ENCODE assay signal across 15 cellular contexts in genomic region chr4:40923326-40924095, GRCh38.
DNase-seq lines count a peak whose midpoint lies in the region; ATAC-seq, FAIRE-seq and TF ChIP-seq lines count a peak whose summit lies in the region.
"Had no signal": no experiment of that assay in that cellular context is flagged by ENCODE, and none has a peak within 500 bp of the region (broad histone marks: within the 10 kb centered on the region; RNA-seq: fewer than 3 reads in every experiment).

No MANE protein-coding gene starts in this region.

- no peak overlapping the region for H2BK15ac ChIP-seq in neuronal stem cell (ENCODE audit: low read length)

- no peak overlapping the region for H4K91ac ChIP-seq in neuronal stem cell (ENCODE audit: low read depth, low read length, poor library complexity)

- H3K4me1 ChIP-seq in psoas muscle, result peaks cover 14% of the 10 kb centered on the region
- no peaks in the 10 kb centered on the region for H3K4me1 ChIP-seq in neuronal stem cell (ENCODE audit: control insufficient read depth in 2 of 2, insufficient read depth in 1 of 2, low read depth in 1 of 2, low read length in 2 of 2)

- peak in 3 of 4 donors; percentile 8 to 56 (median 53) for ATAC-seq in psoas muscle
- no peak for ATAC-seq in esophagus mucosa

- no peaks in the 10 kb centered on the region for H3K36me3 ChIP-seq in psoas muscle (ENCODE audit: insufficient read depth in 1 of 2, low read depth in 1 of 2)
- no peaks in the 10 kb centered on the region for H3K36me3 ChIP-seq in neuronal stem cell (replicated peaks in 1 of 2; ENCODE audit: control insufficient read depth in 2 of 2, insufficient read depth in 2 of 2, low read length in 2 of 2)

- 23 to 42% (median 38%) methylated on average over 19 of the region's 19 CpGs for WGBS in psoas muscle, 3 donors
- WGBS in neuronal stem cell (ENCODE audit: extremely low coverage in 2 of 2, insufficient read length in 2 of 2, insufficient replicate concordance in 1 of 2), 2 donors, result no CpG with 5 or more reads among the region's 19 CpGs

- H3K18ac ChIP-seq in neuronal stem cell (ENCODE audit: low read length), result no peak overlapping the region

- no peak overlapping the region for H3K23ac ChIP-seq in neuronal stem cell (ENCODE audit: low read depth, low read length, poor library complexity)

- no peak overlapping the region for H2BK5ac ChIP-seq in neuronal stem cell (ENCODE audit: low read length)

- no peak overlapping the region for H2BK120ac ChIP-seq in neuronal stem cell (ENCODE audit: low read depth, low read length)

- no peaks in the 10 kb centered on the region for H3K9me3 ChIP-seq in psoas muscle
- H3K9me3 ChIP-seq in neuronal stem cell (replicated peaks in 1 of 2; ENCODE audit: control insufficient read depth in 2 of 2, insufficient read depth in 1 of 2, low read depth in 1 of 2, low read length in 2 of 2), result no peaks in the 10 kb centered on the region

- no peak overlapping the region for H2AFZ ChIP-seq in neuronal stem cell (ENCODE audit: low read length)
- H2AFZ ChIP-seq: hepatocyte had no signal

- H4K8ac ChIP-seq in neuronal stem cell (ENCODE audit: low read depth, low read length), result no peak overlapping the region

- no peak overlapping the region for H3K4ac ChIP-seq in neuronal stem cell (ENCODE audit: low read length)

- H3K79me1 ChIP-seq in neuronal stem cell (ENCODE audit: low read depth, low read length), result no peaks in the 10 kb centered on the region

- H3K27me3 ChIP-seq in psoas muscle (ENCODE audit: insufficient read depth in 3 of 3, low read length in 2 of 3) (no peaks in the 10 kb centered on the region), neuronal stem cell (ENCODE audit: control insufficient read depth in 3 of 3, insufficient read depth in 3 of 3, low read depth in 1 of 3, low read length in 3 of 3) (no peaks in the 10 kb centered on the region)
- H3K27me3 ChIP-seq: hepatocyte had no signal

- intact Hi-C loops in psoas muscle (cut with DNase I), result no loop called here

- TF ChIP-seq CTCF in epithelial cell of esophagus (IDR thresholded peaks at IDR 0.05; ENCODE audit: insufficient read depth, low read depth, low read length, missing control alignments), result peak; percentile 23
- TF ChIP-seq CTCF in psoas muscle (IDR thresholded peaks at IDR 0.05), result no peak

- H3K9ac ChIP-seq in neuronal stem cell (ENCODE audit: low read depth, low read length, poor library complexity), result no peak overlapping the region

- no peak overlapping the region for H3K4me2 ChIP-seq in neuronal stem cell (ENCODE audit: insufficient read depth, low read length, poor library complexity, severe bottlenecking)
- H3K4me2 ChIP-seq: hepatocyte had no signal

- FAIRE-seq in GM19239 (lab: Jason Lieb, UNC), result no peak
- FAIRE-seq: H1 had no signal

- H3K4me3 ChIP-seq in epithelial cell of esophagus (ENCODE audit: low read length) (no peak overlapping the region), psoas muscle (no peak overlapping the region), neuronal stem cell (ENCODE audit: low read length in 2 of 2) (no peak overlapping the region)
- H3K4me3 ChIP-seq: hepatocyte had no signal

- no peak overlapping the region for H2BK12ac ChIP-seq in neuronal stem cell (ENCODE audit: low read length)

- H2AK5ac ChIP-seq in neuronal stem cell (ENCODE audit: low read depth, low read length), result no peak overlapping the region

- DNase-seq in DMS79 treated with DMSO at 0.1 percent for 48 hours (lab: John Stamatoyannopoulos, UW) (peak; percentile 65), NCI-H446 treated with DMSO at 0.1 percent for 48 hours (lab: John Stamatoyannopoulos, UW) (peak; percentile 3), epithelial cell of esophagus (ENCODE audit: low read depth) (no peak), psoas muscle (no peak), neuronal stem cell (ENCODE audit: low spot score) (no peak), GM19239 (ENCODE audit: insufficient read length, low spot score) (no peak), HK-2 (ENCODE audit: unreplicated experiment) (no peak)
- DNase-seq: activated T-cell treated with anti-CD3 and anti-CD28 coated beads, Interleukin-2, amount 50 U/mL, for 1 hour; EL; NCI-H1417 treated with DMSO at 0.1 percent for 48 hours; stimulated activated CD4-positive, alpha-beta T cell treated with anti-CD3 and anti-CD28 coated beads, Interleukin-4, amount 100 ng/mL, for 1 hour; stimulated activated naive CD8-positive, alpha-beta T cell treated with anti-CD3 and anti-CD28 coated beads, Interleukin-15, Interleukin-2, amounts not matched to agents 100 U/mL and 50 U/mL, for 24 hours had no signal

- H3K14ac ChIP-seq in neuronal stem cell (ENCODE audit: low read length), result no peak overlapping the region

- H3K27ac ChIP-seq in psoas muscle (no peak overlapping the region), neuronal stem cell (replicated peaks; ENCODE audit: low read length) (no peak overlapping the region)
- H3K27ac ChIP-seq: hepatocyte had no signal

Comparison
In these comparisons a context has a peak if more than half of its experiments do, and no peak if none do; other contexts are left out.
1. DNase-seq: peak in DMS79 treated with DMSO at 0.1 percent for 48 hours (single experiment) and NCI-H446 treated with DMSO at 0.1 percent for 48 hours (single experiment); none in epithelial cell of esophagus (single experiment), psoas muscle (0 of 2), neuronal stem cell (single experiment), GM19239 (single experiment) and HK-2 (single experiment).